ENCODE assay signal across 18 cellular contexts in genomic region chr10:25753776-25754175, GRCh38.
DNase-seq lines count a peak whose midpoint lies in the region; ATAC-seq and TF ChIP-seq lines count a peak whose summit lies in the region.
"Had no signal": no experiment of that assay in that cellular context is flagged by ENCODE, and none has a peak within 500 bp of the region (broad histone marks: within the 10 kb centered on the region; RNA-seq: fewer than 3 reads in every experiment).

No MANE protein-coding gene starts in this region.

- H3K9me2 ChIP-seq in GM23248 (ENCODE audit: insufficient read depth) (no peaks in the 10 kb centered on the region), Karpas-422 (replicated peaks; ENCODE audit: insufficient read depth, low read length) (no peaks in the 10 kb centered on the region)

- DNase-seq in GM23248 (peak; percentile 13), NCI-H226 (peak; percentile 34), astrocyte of the cerebellum (ENCODE audit: low read depth) (peak; percentile 27), kidney tubule cell (ENCODE audit: low spot score) (peak; percentile 87), Karpas-422 (no peak)
- no peak for DNase-seq in naive thymus-derived CD8-positive, alpha-beta T cell
- DNase-seq: activated CD8-positive, alpha-beta memory T cell treated with anti-CD3 and anti-CD28 coated beads for 24 hours; activated effector memory CD4-positive, alpha-beta T cell treated with anti-CD3 and anti-CD28 coated beads, Interleukin-2, amount 50 U/mL, for 16 hours; aorta; dorsolateral prefrontal cortex; foreskin keratinocyte; NCI-H1105 treated with DMSO at 0.1 percent for 48 hours; PC-9 had no signal

- H2AFZ ChIP-seq in GM23248 (no peak overlapping the region), Karpas-422 (ENCODE audit: low read length) (no peak overlapping the region)
- H2AFZ ChIP-seq: PC-9 had no signal

- H3K36me3 ChIP-seq in GM23248 (ENCODE audit: low read depth) (no peaks in the 10 kb centered on the region), Karpas-422 (ENCODE audit: insufficient read depth, low read length) (no peaks in the 10 kb centered on the region)

- H3K27ac Mint-ChIP-seq in activated T-helper 17 cell treated with anti-CD3 and anti-CD28 coated beads, Interleukin-2, amount 50 U/mL, for 72 hours: no peak overlapping the region
- no peak overlapping the region for H3K27ac Mint-ChIP-seq in naive thymus-derived CD8-positive, alpha-beta T cell
- H3K27ac Mint-ChIP-seq: memory B cell; stimulated activated effector memory CD8-positive, alpha-beta T cell treated with anti-CD3 and anti-CD28 coated beads, Interleukin-12 subunit alpha, Interleukin-12 subunit beta, amount 100 ng/mL, for 72 hours; WTC11 had no signal

- H3K79me2 ChIP-seq in GM23248 (ENCODE audit: insufficient read depth) (no peaks in the 10 kb centered on the region), Karpas-422 (ENCODE audit: low read length) (no peaks in the 10 kb centered on the region)

- no peaks in the 10 kb centered on the region for H3K4me1 Mint-ChIP-seq in activated T-helper 17 cell treated with anti-CD3 and anti-CD28 coated beads, Interleukin-2, amount 50 U/mL, for 72 hours
- H3K4me1 Mint-ChIP-seq in naive thymus-derived CD8-positive, alpha-beta T cell: no peaks in the 10 kb centered on the region
- H3K4me1 Mint-ChIP-seq: memory B cell; stimulated activated effector memory CD8-positive, alpha-beta T cell treated with anti-CD3 and anti-CD28 coated beads, Interleukin-12 subunit alpha, Interleukin-12 subunit beta, amount 100 ng/mL, for 72 hours had no signal

- H3K9me3 Mint-ChIP-seq in activated T-helper 17 cell treated with anti-CD3 and anti-CD28 coated beads, Interleukin-2, amount 50 U/mL, for 72 hours: no peaks in the 10 kb centered on the region
- H3K9me3 Mint-ChIP-seq in naive thymus-derived CD8-positive, alpha-beta T cell: peaks cover 0 to 4% (median 0%) of the 10 kb centered on the region in 9 donors
- H3K9me3 Mint-ChIP-seq: stimulated activated effector memory CD8-positive, alpha-beta T cell treated with anti-CD3 and anti-CD28 coated beads, Interleukin-12 subunit alpha, Interleukin-12 subunit beta, amount 100 ng/mL, for 72 hours had no signal

- no peaks in the 10 kb centered on the region for H4K20me1 ChIP-seq in GM23248 (ENCODE audit: insufficient read depth)
- H4K20me1 ChIP-seq in Karpas-422 (ENCODE audit: insufficient read depth, low read depth, low read length): no peaks in the 10 kb centered on the region

- no peak overlapping the region for H3K9ac ChIP-seq in GM23248
- H3K9ac ChIP-seq in Karpas-422 (ENCODE audit: low read length): no peak overlapping the region

- H3K4me3 Mint-ChIP-seq in activated T-helper 17 cell treated with anti-CD3 and anti-CD28 coated beads, Interleukin-2, amount 50 U/mL, for 72 hours: no peak overlapping the region
- no peak overlapping the region for H3K4me3 Mint-ChIP-seq in naive thymus-derived CD8-positive, alpha-beta T cell
- H3K4me3 Mint-ChIP-seq: memory B cell; stimulated activated effector memory CD8-positive, alpha-beta T cell treated with anti-CD3 and anti-CD28 coated beads, Interleukin-12 subunit alpha, Interleukin-12 subunit beta, amount 100 ng/mL, for 72 hours; WTC11 had no signal

- TF ChIP-seq CTCF in astrocyte of the cerebellum (IDR thresholded peaks at IDR 0.05; ENCODE audit: low read depth, low read length, missing control alignments): no peak

- in situ Hi-C loops in GM23248 (cut with MboI): no loop called here
- in situ Hi-C loops in astrocyte of the cerebellum (cut with HindIII; ENCODE audit: low sequenced_read_pairs): no loop called here

- H3K4me1 ChIP-seq in GM23248 (ENCODE audit: insufficient read depth) (no peaks in the 10 kb centered on the region), Karpas-422 (ENCODE audit: low read length) (no peaks in the 10 kb centered on the region)
- H3K4me1 ChIP-seq: foreskin keratinocyte had no signal

- H3K27me3 ChIP-seq in GM23248 (replicated peaks; ENCODE audit: insufficient read depth): no peaks in the 10 kb centered on the region
- no peaks in the 10 kb centered on the region for H3K27me3 ChIP-seq in Karpas-422 (ENCODE audit: low read length)
- H3K27me3 ChIP-seq: dorsolateral prefrontal cortex, foreskin keratinocyte had no signal

- POLR2A ChIA-PET in naive thymus-derived CD8-positive, alpha-beta T cell (lab: Charles Lee): no interaction called here

- H3K9me3 ChIP-seq in GM23248 (ENCODE audit: low read depth) (no peaks in the 10 kb centered on the region), Karpas-422 (ENCODE audit: low read length) (no peaks in the 10 kb centered on the region)

- no peak for ATAC-seq in esophagus mucosa
- no peak for ATAC-seq in activated T-helper 17 cell treated with anti-CD3 and anti-CD28 coated beads, Interleukin-2, amount 50 U/mL, for 72 hours (replicated peaks)
- ATAC-seq in naive thymus-derived CD8-positive, alpha-beta T cell: no peak
- ATAC-seq: foreskin keratinocyte; stimulated activated effector memory CD8-positive, alpha-beta T cell treated with anti-CD3 and anti-CD28 coated beads, Interleukin-12 subunit alpha, Interleukin-12 subunit beta, amount 100 ng/mL, for 72 hours; WTC11 had no signal

- H3K4me2 ChIP-seq in GM23248 (ENCODE audit: unreplicated experiment) (no peak overlapping the region), Karpas-422 (ENCODE audit: low read depth, low read length, poor library complexity, severe bottlenecking) (no peak overlapping the region)
- H3K4me2 ChIP-seq: PC-9 had no signal

- WGBS in GM23248 (ENCODE audit: low coverage in 1 of 2, low lambda C conversion rate in 2 of 2, missing lambda C conversion rate in 2 of 2), 2 experiments: 0 to 4% methylated on average over 2 of the region's 2 CpGs

- H3F3A ChIP-seq in GM23248 (ENCODE audit: insufficient read depth): no peaks in the 10 kb centered on the region

- H3K27ac ChIP-seq in GM23248: no peak overlapping the region
- H3K27ac ChIP-seq in Karpas-422 (ENCODE audit: low read length): no peak overlapping the region
- H3K27ac ChIP-seq: dorsolateral prefrontal cortex, foreskin keratinocyte, PC-9 had no signal

- H3K27me3 Mint-ChIP-seq in activated T-helper 17 cell treated with anti-CD3 and anti-CD28 coated beads, Interleukin-2, amount 50 U/mL, for 72 hours: no peaks in the 10 kb centered on the region
- H3K27me3 Mint-ChIP-seq in naive thymus-derived CD8-positive, alpha-beta T cell: peaks cover 0 to 1% (median 0%) of the 10 kb centered on the region in 5 donors
- H3K27me3 Mint-ChIP-seq: memory B cell had no signal

- H3K4me3 ChIP-seq in GM23248 (no peak overlapping the region), astrocyte of the cerebellum (ENCODE audit: low read depth, low read length) (no peak overlapping the region), Karpas-422 (ENCODE audit: low read length) (no peak overlapping the region)
- H3K4me3 ChIP-seq: dorsolateral prefrontal cortex, PC-9 had no signal

- H3K36me3 Mint-ChIP-seq in activated T-helper 17 cell treated with anti-CD3 and anti-CD28 coated beads, Interleukin-2, amount 50 U/mL, for 72 hours (ENCODE audit: low read depth): no peaks in the 10 kb centered on the region
- no peaks in the 10 kb centered on the region for H3K36me3 Mint-ChIP-seq in naive thymus-derived CD8-positive, alpha-beta T cell
- H3K36me3 Mint-ChIP-seq: memory B cell; stimulated activated effector memory CD8-positive, alpha-beta T cell treated with anti-CD3 and anti-CD28 coated beads, Interleukin-12 subunit alpha, Interleukin-12 subunit beta, amount 100 ng/mL, for 72 hours had no signal

Comparison
In these comparisons a context has a peak if more than half of its experiments do, and no peak if none do; other contexts are left out.
1. DNase-seq: peak in GM23248 (single experiment), NCI-H226 (single experiment), astrocyte of the cerebellum (single experiment) and kidney tubule cell (single experiment); none in Karpas-422 (single experiment) and naive thymus-derived CD8-positive, alpha-beta T cell (0 of 10).